In the genomic region with DNA sequence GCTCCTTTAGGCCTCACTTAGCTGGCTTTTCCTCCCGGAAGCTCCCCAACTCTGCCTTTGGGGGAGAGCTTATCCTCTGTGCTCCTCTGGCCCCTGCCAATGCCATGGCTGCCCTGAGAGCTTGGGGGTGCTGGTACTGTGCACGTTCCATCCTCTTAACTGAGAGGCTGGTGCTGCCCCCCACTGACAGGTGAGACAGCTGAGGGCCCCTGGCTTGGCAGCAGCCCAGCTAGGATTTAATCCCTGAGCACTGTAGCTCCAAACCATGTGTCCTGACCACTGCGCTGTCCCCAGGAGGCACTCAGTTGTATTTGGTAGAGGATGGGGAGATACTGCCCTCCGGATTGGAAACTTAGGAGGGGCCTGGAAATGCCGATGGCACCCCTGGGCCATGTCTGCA, we compare ENCODE assay signal across 12 cellular contexts.
"Had no signal": no experiment of that assay in that cellular context is flagged by ENCODE, and none has a peak within 500 bp of the region (broad histone marks: within the 10 kb centered on the region; RNA-seq: fewer than 3 reads in every experiment).

No MANE protein-coding gene starts in this region.

- H3K27ac ChIP-seq: ascending aorta, gastroesophageal sphincter, skin epidermis, transverse colon had no signal

- H3K4me1 Mint-ChIP-seq: memory B cell had no signal

- H3K4me1 ChIP-seq: ascending aorta, transverse colon had no signal

- H3K27me3 ChIP-seq: ascending aorta, gastroesophageal sphincter, transverse colon had no signal

- H3K9me3 ChIP-seq: ascending aorta, gastroesophageal sphincter, transverse colon had no signal

- H3K27me3 Mint-ChIP-seq: memory B cell; naive thymus-derived CD8-positive, alpha-beta T cell had no signal

- ATAC-seq: activated CD4-positive, CD25-positive, alpha-beta regulatory T cell treated with anti-CD3 and anti-CD28 coated beads, Interleukin-2, amount 50 U/mL, for 24 hours; gastroesophageal sphincter; naive thymus-derived CD8-positive, alpha-beta T cell had no signal

- H3K4me3 Mint-ChIP-seq: memory B cell; naive thymus-derived CD8-positive, alpha-beta T cell had no signal

- H3K4me3 ChIP-seq: ascending aorta, gastroesophageal sphincter, skin epidermis, transverse colon had no signal

- H3K9me3 Mint-ChIP-seq: memory B cell; naive thymus-derived CD8-positive, alpha-beta T cell had no signal

- H3K27ac Mint-ChIP-seq: memory B cell had no signal

- DNase-seq: activated CD4-positive, alpha-beta T cell treated with anti-CD3 and anti-CD28 coated beads, Interleukin-2, amount 50 U/mL, for 1 hour; activated naive CD4-positive, alpha-beta T cell treated with Interleukin-2 at 50 U/mL for 16 hours; stimulated activated CD4-positive, alpha-beta T cell treated with anti-CD3 and anti-CD28 coated beads, Interleukin-15, amount 100 ng/mL, for 24 hours; stimulated activated CD4-positive, alpha-beta T cell treated with anti-CD3 and anti-CD28 coated beads, Interleukin-4, amount 100 ng/mL, for 1 hour; stimulated activated naive CD4-positive, alpha-beta T cell; transverse colon had no signal
